ENCODE assay signal across 1 cellular context in the genomic region with DNA sequence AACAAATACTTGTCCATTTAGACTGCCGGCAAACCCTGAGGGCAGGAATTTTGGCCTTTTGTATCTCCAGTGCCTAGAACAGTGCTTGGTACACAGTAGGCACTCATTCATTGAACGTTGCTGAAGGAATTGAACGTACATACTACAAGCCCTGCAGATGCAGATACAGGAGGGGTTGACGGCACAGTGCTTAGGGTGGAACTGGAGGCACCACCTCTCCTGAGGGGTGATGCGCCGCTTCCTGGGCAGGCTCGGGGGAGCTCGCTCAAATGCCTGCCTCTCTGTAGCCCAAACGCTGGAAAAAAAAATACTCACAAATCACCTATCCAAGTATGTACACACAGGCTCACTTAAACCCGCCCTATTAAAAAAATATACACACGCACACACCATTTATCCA.
TF ChIP-seq lines count a peak whose summit lies in the region.

No MANE protein-coding gene starts in this region.

TF ChIP-seq in K562, 482 proteins besides CTCF, POLR2A, EP300 and RAD21 (continued from another document):
- TF ChIP-seq CTBP1 (IDR thresholded peaks at IDR 0.05; ENCODE audit: borderline replicate concordance): peak; percentile 12; the same call in 1 of the 2 replicates
- TF ChIP-seq CHD1 (IDR thresholded peaks at IDR 0.05; ENCODE audit: low read length): peak; percentile 1
- no peak for TF ChIP-seq EZH2 (IDR thresholded peaks at IDR 0.05; ENCODE audit: borderline replicate concordance, low read depth, low read length)
- TF ChIP-seq ZNF316 (IDR thresholded peaks at IDR 0.05): no peak
- TF ChIP-seq, protein P1, sequence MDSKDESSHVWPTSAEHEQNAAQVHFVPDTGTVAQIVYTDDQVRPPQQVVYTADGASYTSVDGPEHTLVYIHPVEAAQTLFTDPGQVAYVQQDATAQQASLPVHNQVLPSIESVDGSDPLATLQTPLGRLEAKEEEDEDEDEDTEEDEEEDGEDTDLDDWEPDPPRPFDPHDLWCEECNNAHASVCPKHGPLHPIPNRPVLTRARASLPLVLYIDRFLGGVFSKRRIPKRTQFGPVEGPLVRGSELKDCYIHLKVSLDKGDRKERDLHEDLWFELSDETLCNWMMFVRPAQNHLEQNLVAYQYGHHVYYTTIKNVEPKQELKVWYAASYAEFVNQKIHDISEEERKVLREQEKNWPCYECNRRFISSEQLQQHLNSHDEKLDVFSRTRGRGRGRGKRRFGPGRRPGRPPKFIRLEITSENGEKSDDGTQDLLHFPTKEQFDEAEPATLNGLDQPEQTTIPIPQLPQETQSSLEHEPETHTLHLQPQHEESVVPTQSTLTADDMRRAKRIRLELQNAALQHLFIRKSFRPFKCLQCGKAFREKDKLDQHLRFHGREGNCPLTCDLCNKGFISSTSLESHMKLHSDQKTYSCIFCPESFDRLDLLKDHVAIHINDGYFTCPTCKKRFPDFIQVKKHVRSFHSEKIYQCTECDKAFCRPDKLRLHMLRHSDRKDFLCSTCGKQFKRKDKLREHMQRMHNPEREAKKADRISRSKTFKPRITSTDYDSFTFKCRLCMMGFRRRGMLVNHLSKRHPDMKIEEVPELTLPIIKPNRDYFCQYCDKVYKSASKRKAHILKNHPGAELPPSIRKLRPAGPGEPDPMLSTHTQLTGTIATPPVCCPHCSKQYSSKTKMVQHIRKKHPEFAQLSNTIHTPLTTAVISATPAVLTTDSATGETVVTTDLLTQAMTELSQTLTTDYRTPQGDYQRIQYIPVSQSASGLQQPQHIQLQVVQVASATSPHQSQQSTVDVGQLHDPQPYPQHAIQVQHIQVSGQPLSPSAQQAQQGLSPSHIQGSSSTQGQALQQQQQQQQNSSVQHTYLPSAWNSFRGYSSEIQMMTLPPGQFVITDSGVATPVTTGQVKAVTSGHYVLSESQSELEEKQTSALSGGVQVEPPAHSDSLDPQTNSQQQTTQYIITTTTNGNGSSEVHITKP (IDR thresholded peaks at IDR 0.05; ENCODE audit: partially characterized antibody): peak; percentile 41
- TF ChIP-seq SNIP1 (IDR thresholded peaks at IDR 0.05; ENCODE audit: low read depth): peak; percentile 81
- TF ChIP-seq ZNF644 (tag; IDR thresholded peaks at IDR 0.05; ENCODE audit: low read depth): no peak
- 0 out of 2 replicates have a peak, but pooled peaks have one; percentile 13 for TF ChIP-seq SMARCA5 (IDR thresholded peaks at IDR 0.05)
- TF ChIP-seq NFATC3 (IDR thresholded peaks at IDR 0.05): peak; percentile 94
- TF ChIP-seq, protein P2, sequence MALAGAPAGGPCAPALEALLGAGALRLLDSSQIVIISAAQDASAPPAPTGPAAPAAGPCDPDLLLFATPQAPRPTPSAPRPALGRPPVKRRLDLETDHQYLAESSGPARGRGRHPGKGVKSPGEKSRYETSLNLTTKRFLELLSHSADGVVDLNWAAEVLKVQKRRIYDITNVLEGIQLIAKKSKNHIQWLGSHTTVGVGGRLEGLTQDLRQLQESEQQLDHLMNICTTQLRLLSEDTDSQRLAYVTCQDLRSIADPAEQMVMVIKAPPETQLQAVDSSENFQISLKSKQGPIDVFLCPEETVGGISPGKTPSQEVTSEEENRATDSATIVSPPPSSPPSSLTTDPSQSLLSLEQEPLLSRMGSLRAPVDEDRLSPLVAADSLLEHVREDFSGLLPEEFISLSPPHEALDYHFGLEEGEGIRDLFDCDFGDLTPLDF (CRISPR knock-in tag; IDR thresholded peaks at IDR 0.05): no peak
- TF ChIP-seq HIVEP1 (CRISPR knock-in tag; IDR thresholded peaks at IDR 0.05): no peak
- peak; percentile 28 to 30; a peak in 2 of 4 replicates for TF ChIP-seq NRF1 (conservative IDR thresholded peaks at IDR 0.05 in 1 of 2, IDR thresholded peaks at IDR 0.05 in 1 of 2)
- TF ChIP-seq, protein P3, sequence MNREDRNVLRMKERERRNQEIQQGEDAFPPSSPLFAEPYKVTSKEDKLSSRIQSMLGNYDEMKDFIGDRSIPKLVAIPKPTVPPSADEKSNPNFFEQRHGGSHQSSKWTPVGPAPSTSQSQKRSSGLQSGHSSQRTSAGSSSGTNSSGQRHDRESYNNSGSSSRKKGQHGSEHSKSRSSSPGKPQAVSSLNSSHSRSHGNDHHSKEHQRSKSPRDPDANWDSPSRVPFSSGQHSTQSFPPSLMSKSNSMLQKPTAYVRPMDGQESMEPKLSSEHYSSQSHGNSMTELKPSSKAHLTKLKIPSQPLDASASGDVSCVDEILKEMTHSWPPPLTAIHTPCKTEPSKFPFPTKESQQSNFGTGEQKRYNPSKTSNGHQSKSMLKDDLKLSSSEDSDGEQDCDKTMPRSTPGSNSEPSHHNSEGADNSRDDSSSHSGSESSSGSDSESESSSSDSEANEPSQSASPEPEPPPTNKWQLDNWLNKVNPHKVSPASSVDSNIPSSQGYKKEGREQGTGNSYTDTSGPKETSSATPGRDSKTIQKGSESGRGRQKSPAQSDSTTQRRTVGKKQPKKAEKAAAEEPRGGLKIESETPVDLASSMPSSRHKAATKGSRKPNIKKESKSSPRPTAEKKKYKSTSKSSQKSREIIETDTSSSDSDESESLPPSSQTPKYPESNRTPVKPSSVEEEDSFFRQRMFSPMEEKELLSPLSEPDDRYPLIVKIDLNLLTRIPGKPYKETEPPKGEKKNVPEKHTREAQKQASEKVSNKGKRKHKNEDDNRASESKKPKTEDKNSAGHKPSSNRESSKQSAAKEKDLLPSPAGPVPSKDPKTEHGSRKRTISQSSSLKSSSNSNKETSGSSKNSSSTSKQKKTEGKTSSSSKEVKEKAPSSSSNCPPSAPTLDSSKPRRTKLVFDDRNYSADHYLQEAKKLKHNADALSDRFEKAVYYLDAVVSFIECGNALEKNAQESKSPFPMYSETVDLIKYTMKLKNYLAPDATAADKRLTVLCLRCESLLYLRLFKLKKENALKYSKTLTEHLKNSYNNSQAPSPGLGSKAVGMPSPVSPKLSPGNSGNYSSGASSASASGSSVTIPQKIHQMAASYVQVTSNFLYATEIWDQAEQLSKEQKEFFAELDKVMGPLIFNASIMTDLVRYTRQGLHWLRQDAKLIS (CRISPR knock-in tag; IDR thresholded peaks at IDR 0.05): no peak
- peak; percentile 25; the same call in 1 of the 2 replicates for TF ChIP-seq MTA3 (IDR thresholded peaks at IDR 0.05; ENCODE audit: borderline replicate concordance)
- TF ChIP-seq ZKSCAN8 (CRISPR knock-in tag; IDR thresholded peaks at IDR 0.05): peak; percentile 95
- peak; percentile 21; the same call in 1 of the 2 replicates for TF ChIP-seq ZNF384 (IDR thresholded peaks at IDR 0.05; ENCODE audit: low read depth, low read length)
- TF ChIP-seq, protein P4, sequence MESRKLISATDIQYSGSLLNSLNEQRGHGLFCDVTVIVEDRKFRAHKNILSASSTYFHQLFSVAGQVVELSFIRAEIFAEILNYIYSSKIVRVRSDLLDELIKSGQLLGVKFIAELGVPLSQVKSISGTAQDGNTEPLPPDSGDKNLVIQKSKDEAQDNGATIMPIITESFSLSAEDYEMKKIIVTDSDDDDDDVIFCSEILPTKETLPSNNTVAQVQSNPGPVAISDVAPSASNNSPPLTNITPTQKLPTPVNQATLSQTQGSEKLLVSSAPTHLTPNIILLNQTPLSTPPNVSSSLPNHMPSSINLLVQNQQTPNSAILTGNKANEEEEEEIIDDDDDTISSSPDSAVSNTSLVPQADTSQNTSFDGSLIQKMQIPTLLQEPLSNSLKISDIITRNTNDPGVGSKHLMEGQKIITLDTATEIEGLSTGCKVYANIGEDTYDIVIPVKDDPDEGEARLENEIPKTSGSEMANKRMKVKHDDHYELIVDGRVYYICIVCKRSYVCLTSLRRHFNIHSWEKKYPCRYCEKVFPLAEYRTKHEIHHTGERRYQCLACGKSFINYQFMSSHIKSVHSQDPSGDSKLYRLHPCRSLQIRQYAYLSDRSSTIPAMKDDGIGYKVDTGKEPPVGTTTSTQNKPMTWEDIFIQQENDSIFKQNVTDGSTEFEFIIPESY (CRISPR knock-in tag; IDR thresholded peaks at IDR 0.05): no peak
- 0 out of 2 replicates have a peak, but pooled peaks have one; percentile 16 for TF ChIP-seq SMARCE1 (IDR thresholded peaks at IDR 0.05)
TF ChIP-seq in K562: peak in this region for 11.
